ENCODE assay signal across 1 cellular context in the genomic region with DNA sequence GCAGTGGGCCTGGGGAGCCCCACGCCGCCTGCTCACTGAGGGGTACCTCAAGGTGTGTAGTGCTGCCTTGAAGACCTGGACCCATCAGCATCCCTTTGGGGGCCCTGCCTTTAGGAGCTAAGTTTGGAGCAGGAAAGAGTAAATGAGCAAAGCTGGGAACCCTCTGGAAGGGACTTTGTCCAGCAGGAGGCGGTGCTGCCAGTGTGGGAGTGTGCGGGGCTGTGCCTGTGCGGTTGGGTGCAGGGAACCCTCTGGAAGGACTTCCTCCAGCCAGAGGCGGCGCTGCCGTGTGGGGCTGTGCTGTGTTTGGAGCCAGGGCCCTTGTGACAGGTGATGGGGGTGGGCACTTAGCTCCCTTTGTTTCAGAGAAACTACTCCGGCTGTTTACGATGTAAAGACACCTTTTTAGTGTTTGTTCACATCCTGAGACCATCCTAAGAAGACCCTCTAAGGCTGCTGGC.
TF ChIP-seq lines count a peak whose summit lies in the region.

No MANE protein-coding gene starts in this region.

TF ChIP-seq in liver, 16 proteins besides CTCF, POLR2A, EP300 and RAD21 (continued from another document):
- TF ChIP-seq, protein P1, sequence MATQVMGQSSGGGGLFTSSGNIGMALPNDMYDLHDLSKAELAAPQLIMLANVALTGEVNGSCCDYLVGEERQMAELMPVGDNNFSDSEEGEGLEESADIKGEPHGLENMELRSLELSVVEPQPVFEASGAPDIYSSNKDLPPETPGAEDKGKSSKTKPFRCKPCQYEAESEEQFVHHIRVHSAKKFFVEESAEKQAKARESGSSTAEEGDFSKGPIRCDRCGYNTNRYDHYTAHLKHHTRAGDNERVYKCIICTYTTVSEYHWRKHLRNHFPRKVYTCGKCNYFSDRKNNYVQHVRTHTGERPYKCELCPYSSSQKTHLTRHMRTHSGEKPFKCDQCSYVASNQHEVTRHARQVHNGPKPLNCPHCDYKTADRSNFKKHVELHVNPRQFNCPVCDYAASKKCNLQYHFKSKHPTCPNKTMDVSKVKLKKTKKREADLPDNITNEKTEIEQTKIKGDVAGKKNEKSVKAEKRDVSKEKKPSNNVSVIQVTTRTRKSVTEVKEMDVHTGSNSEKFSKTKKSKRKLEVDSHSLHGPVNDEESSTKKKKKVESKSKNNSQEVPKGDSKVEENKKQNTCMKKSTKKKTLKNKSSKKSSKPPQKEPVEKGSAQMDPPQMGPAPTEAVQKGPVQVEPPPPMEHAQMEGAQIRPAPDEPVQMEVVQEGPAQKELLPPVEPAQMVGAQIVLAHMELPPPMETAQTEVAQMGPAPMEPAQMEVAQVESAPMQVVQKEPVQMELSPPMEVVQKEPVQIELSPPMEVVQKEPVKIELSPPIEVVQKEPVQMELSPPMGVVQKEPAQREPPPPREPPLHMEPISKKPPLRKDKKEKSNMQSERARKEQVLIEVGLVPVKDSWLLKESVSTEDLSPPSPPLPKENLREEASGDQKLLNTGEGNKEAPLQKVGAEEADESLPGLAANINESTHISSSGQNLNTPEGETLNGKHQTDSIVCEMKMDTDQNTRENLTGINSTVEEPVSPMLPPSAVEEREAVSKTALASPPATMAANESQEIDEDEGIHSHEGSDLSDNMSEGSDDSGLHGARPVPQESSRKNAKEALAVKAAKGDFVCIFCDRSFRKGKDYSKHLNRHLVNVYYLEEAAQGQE (IDR thresholded peaks at IDR 0.05) = no peak
- no peak for TF ChIP-seq TAF1 (conservative IDR thresholded peaks at IDR 0.05)
